12 cellular contexts compared by ENCODE assay signal in genomic region chr1:162168261-162168660, GRCh38.
DNase-seq lines count a peak whose midpoint lies in the region; ATAC-seq and TF ChIP-seq lines count a peak whose summit lies in the region.
"Had no signal": no experiment of that assay in that cellular context is flagged by ENCODE, and none has a peak within 500 bp of the region (broad histone marks: within the 10 kb centered on the region; RNA-seq: fewer than 3 reads in every experiment).

No MANE protein-coding gene starts in this region.

- TF ChIP-seq CTCF in WERI-Rb-1 (IDR thresholded peaks at IDR 0.05; ENCODE audit: low read depth, low read length): no peak
- no peak for TF ChIP-seq CTCF in left lung (IDR thresholded peaks at IDR 0.05)

- DNase-seq in NCI-H345 (lab: John Stamatoyannopoulos, UW) (peak; percentile 11), NCI-H345 treated with DMSO at 0.1 percent for 48 hours (lab: John Stamatoyannopoulos, UW; ENCODE audit: unreplicated experiment) (no peak), WERI-Rb-1 (no peak), left lung (no peak), substantia nigra (lab: John Stamatoyannopoulos, UW) (peak in 9 of 49 donors; percentile 10 to 55 (median 20)), posterior vena cava (ENCODE audit: low spot score) (no peak), germinal center (ENCODE audit: low spot score) (no peak)
- DNase-seq in stimulated activated naive CD4-positive, alpha-beta T cell (lab: John Stamatoyannopoulos, UW): no peak
- DNase-seq: NCI-H2171 had no signal

- H3K9me3 ChIP-seq in WERI-Rb-1 (ENCODE audit: severe bottlenecking): no peaks in the 10 kb centered on the region
- H3K9me3 ChIP-seq in left lung: no peaks in the 10 kb centered on the region
- H3K9me3 ChIP-seq: A549, thoracic aorta had no signal

- H3K27me3 ChIP-seq in WERI-Rb-1 (ENCODE audit: insufficient read depth, low read depth, severe bottlenecking) (no peaks in the 10 kb centered on the region), left lung (no peaks in the 10 kb centered on the region)

- intact Hi-C loops in left lung (cut with DNase I): no loop called here
- intact Hi-C loops in posterior vena cava (cut with DNase I): no loop called here

- no peaks in the 10 kb centered on the region for H3K4me1 ChIP-seq in left lung
- H3K4me1 ChIP-seq: A549 had no signal

- H3K27ac ChIP-seq in WERI-Rb-1: peak overlapping the region; percentile 38
- no peak overlapping the region for H3K27ac ChIP-seq in left lung
- peak overlapping the region; percentile 35 for H3K27ac ChIP-seq in substantia nigra (ENCODE audit: low read depth, low read length, poor library complexity, severe bottlenecking)
- H3K27ac ChIP-seq: A549, coronary artery, thoracic aorta had no signal

- ATAC-seq in left lung: peak; percentile 52
- ATAC-seq: A549 had no signal

- H3K4me3 ChIP-seq in WERI-Rb-1 (ENCODE audit: low read depth, low read length) (no peak overlapping the region), left lung (no peak overlapping the region)
- H3K4me3 ChIP-seq: A549, coronary artery, thoracic aorta had no signal

- no peaks in the 10 kb centered on the region for H3K36me3 ChIP-seq in WERI-Rb-1
- no peaks in the 10 kb centered on the region for H3K36me3 ChIP-seq in left lung
- H3K36me3 ChIP-seq: thoracic aorta had no signal

Comparison
In these comparisons a context has a peak if more than half of its experiments do, and no peak if none do; other contexts are left out.
1. H3K27ac ChIP-seq: peak in WERI-Rb-1 (single experiment) and substantia nigra (single experiment); none in left lung (0 of 2).